In the genomic region with DNA sequence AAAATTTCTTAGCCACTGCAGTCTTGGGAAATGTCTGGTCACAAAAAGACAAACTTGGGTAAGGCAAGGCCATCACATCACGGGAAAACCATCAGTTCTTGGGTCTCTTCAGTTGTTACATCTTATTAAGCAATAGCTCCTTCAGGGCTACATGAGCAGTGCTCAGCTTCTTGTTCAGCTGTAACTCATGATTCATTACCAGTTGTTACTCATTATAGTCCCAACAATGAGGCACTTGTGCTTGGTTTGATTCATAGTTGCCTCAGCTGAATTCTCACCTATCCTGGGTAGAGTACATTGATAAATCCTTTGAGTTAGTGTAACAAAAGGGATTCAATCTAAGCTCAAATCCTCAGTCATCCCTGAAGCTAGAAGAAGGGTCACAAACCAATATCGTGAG, we compare ENCODE assay signal across 1 cellular context.
TF ChIP-seq lines count a peak whose summit lies in the region.

No MANE protein-coding gene starts in this region.

TF ChIP-seq in IMR-90, 13 proteins besides CTCF, POLR2A, EP300 and RAD21:
- TF ChIP-seq MXI1 (IDR thresholded peaks at IDR 0.05; ENCODE audit: borderline replicate concordance, low read depth, low read length) (no peak), MAZ (IDR thresholded peaks at IDR 0.05; ENCODE audit: borderline replicate concordance, low read depth, low read length) (no peak)
